8 cellular contexts compared by ENCODE assay signal in genomic region chrX:10620121-10620699, GRCh38. TPM values are rescaled to one million over a fixed set of nuclear protein-coding genes. Genes with fewer than 3 reads are reported as not detected.
DNase-seq lines count a peak whose midpoint lies in the region; ATAC-seq, FAIRE-seq and TF ChIP-seq lines count a peak whose summit lies in the region.

A gene with protein sequence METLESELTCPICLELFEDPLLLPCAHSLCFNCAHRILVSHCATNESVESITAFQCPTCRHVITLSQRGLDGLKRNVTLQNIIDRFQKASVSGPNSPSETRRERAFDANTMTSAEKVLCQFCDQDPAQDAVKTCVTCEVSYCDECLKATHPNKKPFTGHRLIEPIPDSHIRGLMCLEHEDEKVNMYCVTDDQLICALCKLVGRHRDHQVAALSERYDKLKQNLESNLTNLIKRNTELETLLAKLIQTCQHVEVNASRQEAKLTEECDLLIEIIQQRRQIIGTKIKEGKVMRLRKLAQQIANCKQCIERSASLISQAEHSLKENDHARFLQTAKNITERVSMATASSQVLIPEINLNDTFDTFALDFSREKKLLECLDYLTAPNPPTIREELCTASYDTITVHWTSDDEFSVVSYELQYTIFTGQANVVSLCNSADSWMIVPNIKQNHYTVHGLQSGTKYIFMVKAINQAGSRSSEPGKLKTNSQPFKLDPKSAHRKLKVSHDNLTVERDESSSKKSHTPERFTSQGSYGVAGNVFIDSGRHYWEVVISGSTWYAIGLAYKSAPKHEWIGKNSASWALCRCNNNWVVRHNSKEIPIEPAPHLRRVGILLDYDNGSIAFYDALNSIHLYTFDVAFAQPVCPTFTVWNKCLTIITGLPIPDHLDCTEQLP (minus strand): TSS chrX:10620585. CDS start chrX:10567547, 53,038 bp downstream.

- H3K9me1 ChIP-seq in IMR-90 (ENCODE audit: insufficient read depth, low read length) = no peaks in the 10 kb centered on the region

- H3K18ac ChIP-seq in IMR-90 (ENCODE audit: low read depth, low read length) (peak within 1 kb of the TSS; percentile 45), mesendoderm (ENCODE audit: low read length) (peak within 1 kb of the TSS; percentile 70)

- H3K9me3 ChIP-seq in IMR-90 (ENCODE audit: control insufficient read depth, insufficient read depth, low read length) (no peaks in the 10 kb centered on the region), testis (no peaks in the 10 kb centered on the region)

- H3K4ac ChIP-seq in IMR-90 (ENCODE audit: low read depth, low read length) (peak within 1 kb of the TSS; percentile 39), mesendoderm (ENCODE audit: low read depth, low read length) (no peak within 1 kb of the TSS)

- no peak for TF ChIP-seq RAD21 in IMR-90 (IDR thresholded peaks at IDR 0.05; ENCODE audit: low read length)

- H3K27ac ChIP-seq in IMR-90 (ENCODE audit: insufficient read depth, low read length) (peak within 1 kb of the TSS; percentile 54), mesendoderm (ENCODE audit: low read depth, low read length) (peak within 1 kb of the TSS; percentile 47), testis (peak within 1 kb of the TSS; percentile 86 to 88)

- no peak for TF ChIP-seq CTCF in IMR-90 (conservative IDR thresholded peaks at IDR 0.05; ENCODE audit: low read depth, low read length)
- TF ChIP-seq CTCF in testis (IDR thresholded peaks at IDR 0.05) = no peak

- H3K27me3 ChIP-seq in IMR-90 (ENCODE audit: control insufficient read depth, insufficient read depth, low read length) (no peaks in the 10 kb centered on the region), mesendoderm (ENCODE audit: insufficient read depth, low read length, poor library complexity) (no peaks in the 10 kb centered on the region), testis (no peaks in the 10 kb centered on the region)

- TF ChIP-seq POLR2A in IMR-90 (IDR thresholded peaks at IDR 0.05; ENCODE audit: low read depth, low read length) (peak; percentile 33; the same call in 1 of the 2 replicates), testis (IDR thresholded peaks at IDR 0.05) (no peak)

- peak within 1 kb of the TSS; percentile 60 for H3K4me3 ChIP-seq in IMR-90 (ENCODE audit: insufficient read depth, low read depth, low read length)
- H3K4me3 ChIP-seq in mesendoderm (ENCODE audit: low read length) = peak within 1 kb of the TSS; percentile 56
- peak within 1 kb of the TSS; percentile 55 to 73 for H3K4me3 ChIP-seq in testis

- dilution Hi-C loops in IMR-90 (cut with HindIII; ENCODE audit: low sequenced_read_pairs, unreplicated experiment) = no loop called here

- H2AFZ ChIP-seq in IMR-90 (replicated peaks; ENCODE audit: low read length, poor library complexity) = peak within 1 kb of the TSS; percentile 74

- peak within 1 kb of the TSS; percentile 51; the same call in 1 of the 2 replicates for H3K14ac ChIP-seq in IMR-90 (replicated peaks; ENCODE audit: low read depth, low read length)

- H3K23ac ChIP-seq in IMR-90 (ENCODE audit: low read depth, low read length) = peak within 1 kb of the TSS; percentile 82
- no peak within 1 kb of the TSS for H3K23ac ChIP-seq in mesendoderm (ENCODE audit: low read length)

- H3K4me2 ChIP-seq in IMR-90 (ENCODE audit: low read depth, low read length) = peak within 1 kb of the TSS; percentile 95
- peak within 1 kb of the TSS; percentile 14 for H3K4me2 ChIP-seq in mesendoderm (ENCODE audit: low read length)

- H2AK5ac ChIP-seq in IMR-90 (ENCODE audit: low read depth, low read length) (no peak within 1 kb of the TSS), mesendoderm (ENCODE audit: low read length) (no peak within 1 kb of the TSS)

- peak; percentile 81 for FAIRE-seq in endometrium (lab: Jason Lieb, UNC)

- no peak within 1 kb of the TSS for H2AK9ac ChIP-seq in IMR-90 (replicated peaks; ENCODE audit: low read depth, low read length, poor library complexity)

- DNase-seq in EH (ENCODE audit: low read depth) = peak; percentile 80
- DNase-seq in IMR-90 = peak; percentile 80
- peak; percentile 61 for DNase-seq in SK-N-DZ (ENCODE audit: low spot score)
- peak; percentile 90 for DNase-seq in mesendoderm
- peak; percentile 90 for DNase-seq in testis
- no peak for DNase-seq in UCSD-AML1 (lab: John Stamatoyannopoulos, UW; ENCODE audit: unreplicated experiment)
- no peak for DNase-seq in NK-92 (lab: John Stamatoyannopoulos, UW; ENCODE audit: unreplicated experiment)

- H3K9ac ChIP-seq in IMR-90 (ENCODE audit: low read depth, low read length) (peak within 1 kb of the TSS; percentile 89), mesendoderm (ENCODE audit: low read length) (peak within 1 kb of the TSS; percentile 67)

- peak; percentile 90 for ATAC-seq in IMR-90 (ENCODE audit: low read depth)

- no peaks in the 10 kb centered on the region for H4K20me1 ChIP-seq in IMR-90 (ENCODE audit: insufficient read depth, low read length)

- peaks cover 0 to 15% of the 10 kb centered on the region in 2 experiments; a peak in 1 of 4 replicates for H3K79me1 ChIP-seq in IMR-90 (ENCODE audit: low read depth in 1 of 2, low read length in 2 of 2)
- H3K79me1 ChIP-seq in mesendoderm (ENCODE audit: low read length) = no peaks in the 10 kb centered on the region

- POLR2A ChIA-PET in IMR-90 (lab: Charles Lee; ENCODE audit: unreplicated experiment) = no interaction called here

- H3K36me3 ChIP-seq in IMR-90 (ENCODE audit: control insufficient read depth, insufficient read depth, low read length) (no peaks in the 10 kb centered on the region), mesendoderm (ENCODE audit: control insufficient read depth, insufficient read depth, low read length) (no peaks in the 10 kb centered on the region), testis (ENCODE audit: low read depth, missing control alignments) (no peaks in the 10 kb centered on the region)

- H2BK15ac ChIP-seq in IMR-90 (ENCODE audit: low read depth, low read length) (no peak within 1 kb of the TSS), mesendoderm (replicated peaks; ENCODE audit: low read depth) (no peak within 1 kb of the TSS)

- peak within 1 kb of the TSS; percentile 57; the same call in 1 of the 2 replicates for H3K56ac ChIP-seq in IMR-90 (ENCODE audit: extremely low read depth, insufficient read depth, low read length)
- peak within 1 kb of the TSS; percentile 83 for H3K56ac ChIP-seq in mesendoderm (ENCODE audit: low read length)

- H4K5ac ChIP-seq in IMR-90 (ENCODE audit: low read depth, low read length) (no peak within 1 kb of the TSS), mesendoderm (ENCODE audit: low read length) (no peak within 1 kb of the TSS)

- peaks cover 15% of the 10 kb centered on the region for H3K79me2 ChIP-seq in mesendoderm (ENCODE audit: control insufficient read depth, insufficient read depth, low read length)

- CTCF ChIA-PET in IMR-90 (lab: Yijun Ruan, JAX) = interaction anchor here (0.6 to 2.0 kb wide), 4 partner anchors 17 to 430 kb away, joined by 3 to 7 read pairs (median 4); no protein-coding TSS in a partner anchor

- BruUV-seq in IMR-90 (replicated peaks; lab: Mats Ljungman, UMichigan) = TSS peak; percentile 43

- H2BK5ac ChIP-seq in IMR-90 (ENCODE audit: low read depth, low read length, poor library complexity, severe bottlenecking) (peak within 1 kb of the TSS; percentile 66), mesendoderm (ENCODE audit: low read length) (no peak within 1 kb of the TSS)

- H2BK120ac ChIP-seq in IMR-90 (ENCODE audit: low read depth, low read length) (peak within 1 kb of the TSS; percentile 47; the same call in 1 of the 2 replicates), mesendoderm (ENCODE audit: low read depth, low read length) (no peak within 1 kb of the TSS)

- no peak within 1 kb of the TSS; the same call in 1 of the 2 replicates for H4K91ac ChIP-seq in IMR-90 (ENCODE audit: insufficient read depth, low read depth, low read length)

- WGBS in IMR-90 (ENCODE audit: extremely low coverage in 2 of 2, insufficient read length in 1 of 2), 2 experiments = 27% methylated on average over 25 of the region's 46 CpGs; no CpG with 5 or more reads in 1 of the 2 experiments
- no CpG with 5 or more reads among the region's 46 CpGs for WGBS in mesendoderm (ENCODE audit: extremely low coverage, insufficient coverage, low lambda C conversion rate)
- 0% methylated on average over 12 to 43 of the region's 46 CpGs for WGBS in testis, 2 donors

- in situ Hi-C loops in IMR-90 (cut with MboI; ENCODE audit: low sequenced_read_pairs) = no loop called here

- H3K4me1 ChIP-seq in IMR-90 (ENCODE audit: control insufficient read depth, insufficient read depth, low read length) (peaks cover 10% of the 10 kb centered on the region), mesendoderm (ENCODE audit: control insufficient read depth, low read depth, low read length) (peaks cover 2% of the 10 kb centered on the region), testis (no peaks in the 10 kb centered on the region)

- intact Hi-C loops in IMR-90 (cut with micrococcal nuclease) = loop anchor here (2.0 kb wide), 1 partner anchor 15 kb away; no protein-coding TSS in a partner anchor
- intact Hi-C loops in testis (cut with DNase I; ENCODE audit: low total_unique reads) = no loop called here

- H2BK20ac ChIP-seq in IMR-90 (ENCODE audit: low read depth, low read length) = no peak within 1 kb of the TSS; the same call in 1 of the 2 replicates

- peak within 1 kb of the TSS in 1 of 2 experiments; percentile 2; a peak in 1 of 4 replicates for H4K8ac ChIP-seq in IMR-90 (ENCODE audit: low read depth in 2 of 2, low read length in 2 of 2)
- H4K8ac ChIP-seq in mesendoderm (ENCODE audit: low read depth, low read length) = no peak within 1 kb of the TSS

TF ChIP-seq in IMR-90, 13 proteins besides CTCF, POLR2A, EP300 and RAD21 (continues in another document):
- TF ChIP-seq, protein P1, sequence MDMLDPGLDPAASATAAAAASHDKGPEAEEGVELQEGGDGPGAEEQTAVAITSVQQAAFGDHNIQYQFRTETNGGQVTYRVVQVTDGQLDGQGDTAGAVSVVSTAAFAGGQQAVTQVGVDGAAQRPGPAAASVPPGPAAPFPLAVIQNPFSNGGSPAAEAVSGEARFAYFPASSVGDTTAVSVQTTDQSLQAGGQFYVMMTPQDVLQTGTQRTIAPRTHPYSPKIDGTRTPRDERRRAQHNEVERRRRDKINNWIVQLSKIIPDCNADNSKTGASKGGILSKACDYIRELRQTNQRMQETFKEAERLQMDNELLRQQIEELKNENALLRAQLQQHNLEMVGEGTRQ (IDR thresholded peaks at IDR 0.05; ENCODE audit: low read depth, low read length) = no peak
- TF ChIP-seq FOS (IDR thresholded peaks at IDR 0.05; ENCODE audit: low read depth, low read length) = no peak
- no peak for TF ChIP-seq MAZ (IDR thresholded peaks at IDR 0.05; ENCODE audit: borderline replicate concordance, low read depth, low read length)
- TF ChIP-seq RCOR1 (IDR thresholded peaks at IDR 0.05; ENCODE audit: insufficient replicate concordance, low read length) = no peak
- TF ChIP-seq SMC3 (IDR thresholded peaks at IDR 0.05; ENCODE audit: low read depth, low read length) = no peak

RNA-seq across cellular contexts. Expression of the gene that starts here (rescaled TPM):
- total RNA-seq in IMR-90 (2012; rRNA removed) (63.0 and 106 TPM in 2 replicates), testis (10 to 100 TPM; 18.3 to 34.6 TPM)
- polyA plus RNA-seq in IMR-90 (2012; rRNA removed) (36.6 and 37.2 TPM in 2 replicates), testis (ENCODE audit: insufficient read depth, low read depth, low replicate concordance) (10.3 TPM)
- 20.5 and 31.0 TPM in 2 replicates for polyA plus RNA-seq in IMR-90 (2012; cell fraction: cytosol; rRNA removed)
- 59.5 and 115 TPM in 2 replicates for polyA plus RNA-seq in IMR-90 (2012; cell fraction: nucleus; rRNA removed; ENCODE audit: low replicate concordance)
- polyA plus RNA-seq in SK-N-DZ (2014; cell fraction: cytosol; rRNA removed) = 0.92 and 1.9 TPM in 2 replicates
- 1.1 and 2.8 TPM in 2 replicates for polyA plus RNA-seq in SK-N-DZ (2014; cell fraction: nucleus; rRNA removed)
- polyA plus RNA-seq in mesendoderm (2013, experiment 1 of 2) = 14.1 TPM
- polyA plus RNA-seq in mesendoderm (2013, experiment 2 of 2) = 14.4 TPM

Comparison
In these comparisons a context has a peak if more than half of its experiments do, and no peak if none do; other contexts are left out.
1. DNase-seq: peak in EH (single experiment), IMR-90 (single experiment), SK-N-DZ (single experiment), mesendoderm (single experiment) and testis (single experiment); none in UCSD-AML1 (single experiment) and NK-92 (single experiment).
2. Peak in every context shown above with its lines, with median percentiles within 50 percentile points of each other: H3K27ac ChIP-seq and H3K4me3 ChIP-seq.